In genomic region chr1:200783926-200784325, GRCh38 we compare ENCODE assay signal across 20 cellular contexts.
"Had no signal": no experiment of that assay in that cellular context is flagged by ENCODE, and none has a peak within 500 bp of the region (broad histone marks: within the 10 kb centered on the region; RNA-seq: fewer than 3 reads in every experiment).

No MANE protein-coding gene starts in this region.

- ATAC-seq: foreskin keratinocyte; heart right ventricle; left cardiac atrium; left lung; left ventricle myocardium superior; mucosa of descending colon; naive thymus-derived CD4-positive, alpha-beta T cell had no signal

- H3K9me3 ChIP-seq: esophagus muscularis mucosa, mucosa of descending colon had no signal

- H3K27me3 Mint-ChIP-seq: naive thymus-derived CD4-positive, alpha-beta T cell had no signal

- H3K4me3 Mint-ChIP-seq: memory B cell; naive thymus-derived CD4-positive, alpha-beta T cell had no signal

- DNase-seq: dermis blood vessel endothelial cell; dorsolateral prefrontal cortex; effector CD4-positive, alpha-beta T cell; effector memory CD4-positive, alpha-beta T cell; foreskin keratinocyte; glutamatergic neuron; head of caudate nucleus; heart right ventricle; hippocampal formation; left cardiac atrium; left lung; left ventricle myocardium superior; mammary epithelial cell; mesendoderm; mucosa of descending colon; naive thymus-derived CD4-positive, alpha-beta T cell had no signal

- H3K4me3 ChIP-seq: coronary artery, dorsolateral prefrontal cortex, esophagus muscularis mucosa, heart right ventricle, left lung, lung, mucosa of descending colon had no signal

- H3K27ac ChIP-seq: coronary artery, dorsolateral prefrontal cortex, esophagus muscularis mucosa, foreskin keratinocyte, heart right ventricle, left lung had no signal

- H3K27ac Mint-ChIP-seq: memory B cell; naive thymus-derived CD4-positive, alpha-beta T cell had no signal

- H3K27me3 ChIP-seq: dorsolateral prefrontal cortex, esophagus muscularis mucosa, foreskin keratinocyte, heart right ventricle, left lung had no signal
